Comparison of ENCODE assay signal across 1 cellular context in the genomic region with DNA sequence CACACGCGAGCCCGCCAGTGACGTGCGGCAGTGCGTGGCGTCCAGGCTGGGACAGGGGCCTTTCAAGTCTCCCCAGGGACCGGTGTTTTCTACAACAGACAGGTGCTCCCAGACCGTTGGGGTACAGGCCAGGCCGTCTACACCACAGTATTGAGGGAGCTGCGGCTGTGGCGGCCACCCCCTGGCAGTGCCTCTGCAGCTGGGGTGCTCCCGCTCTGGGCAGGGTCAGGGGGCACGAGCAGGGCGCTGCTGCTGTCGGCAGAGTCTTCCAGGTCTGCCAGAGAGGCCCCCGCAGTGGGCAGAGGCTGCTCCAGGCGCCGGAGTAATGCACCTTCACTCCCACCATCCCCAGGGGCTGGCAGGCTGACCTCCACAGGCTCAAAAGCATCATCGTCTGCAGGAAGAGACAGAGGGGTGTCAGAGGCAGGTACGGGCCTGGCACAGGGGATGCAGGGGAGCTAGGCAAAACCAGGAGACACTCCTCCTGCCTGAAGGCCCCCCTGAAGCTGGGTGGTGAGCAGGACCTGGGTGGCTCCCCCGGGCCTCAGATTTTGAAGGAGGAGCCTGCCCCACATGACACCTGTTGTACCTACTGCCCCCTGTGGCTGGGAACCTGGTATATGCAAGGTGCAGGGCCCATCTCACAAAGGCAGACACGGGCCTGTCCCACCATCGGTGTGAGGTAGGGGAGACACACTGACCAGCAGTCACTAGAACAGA.
TF ChIP-seq lines count a peak whose summit lies in the region.

No MANE protein-coding gene starts in this region.

TF ChIP-seq in GM23338, 12 proteins besides CTCF, POLR2A, EP300 and RAD21 (continued from another document):
- TF ChIP-seq, protein P1, sequence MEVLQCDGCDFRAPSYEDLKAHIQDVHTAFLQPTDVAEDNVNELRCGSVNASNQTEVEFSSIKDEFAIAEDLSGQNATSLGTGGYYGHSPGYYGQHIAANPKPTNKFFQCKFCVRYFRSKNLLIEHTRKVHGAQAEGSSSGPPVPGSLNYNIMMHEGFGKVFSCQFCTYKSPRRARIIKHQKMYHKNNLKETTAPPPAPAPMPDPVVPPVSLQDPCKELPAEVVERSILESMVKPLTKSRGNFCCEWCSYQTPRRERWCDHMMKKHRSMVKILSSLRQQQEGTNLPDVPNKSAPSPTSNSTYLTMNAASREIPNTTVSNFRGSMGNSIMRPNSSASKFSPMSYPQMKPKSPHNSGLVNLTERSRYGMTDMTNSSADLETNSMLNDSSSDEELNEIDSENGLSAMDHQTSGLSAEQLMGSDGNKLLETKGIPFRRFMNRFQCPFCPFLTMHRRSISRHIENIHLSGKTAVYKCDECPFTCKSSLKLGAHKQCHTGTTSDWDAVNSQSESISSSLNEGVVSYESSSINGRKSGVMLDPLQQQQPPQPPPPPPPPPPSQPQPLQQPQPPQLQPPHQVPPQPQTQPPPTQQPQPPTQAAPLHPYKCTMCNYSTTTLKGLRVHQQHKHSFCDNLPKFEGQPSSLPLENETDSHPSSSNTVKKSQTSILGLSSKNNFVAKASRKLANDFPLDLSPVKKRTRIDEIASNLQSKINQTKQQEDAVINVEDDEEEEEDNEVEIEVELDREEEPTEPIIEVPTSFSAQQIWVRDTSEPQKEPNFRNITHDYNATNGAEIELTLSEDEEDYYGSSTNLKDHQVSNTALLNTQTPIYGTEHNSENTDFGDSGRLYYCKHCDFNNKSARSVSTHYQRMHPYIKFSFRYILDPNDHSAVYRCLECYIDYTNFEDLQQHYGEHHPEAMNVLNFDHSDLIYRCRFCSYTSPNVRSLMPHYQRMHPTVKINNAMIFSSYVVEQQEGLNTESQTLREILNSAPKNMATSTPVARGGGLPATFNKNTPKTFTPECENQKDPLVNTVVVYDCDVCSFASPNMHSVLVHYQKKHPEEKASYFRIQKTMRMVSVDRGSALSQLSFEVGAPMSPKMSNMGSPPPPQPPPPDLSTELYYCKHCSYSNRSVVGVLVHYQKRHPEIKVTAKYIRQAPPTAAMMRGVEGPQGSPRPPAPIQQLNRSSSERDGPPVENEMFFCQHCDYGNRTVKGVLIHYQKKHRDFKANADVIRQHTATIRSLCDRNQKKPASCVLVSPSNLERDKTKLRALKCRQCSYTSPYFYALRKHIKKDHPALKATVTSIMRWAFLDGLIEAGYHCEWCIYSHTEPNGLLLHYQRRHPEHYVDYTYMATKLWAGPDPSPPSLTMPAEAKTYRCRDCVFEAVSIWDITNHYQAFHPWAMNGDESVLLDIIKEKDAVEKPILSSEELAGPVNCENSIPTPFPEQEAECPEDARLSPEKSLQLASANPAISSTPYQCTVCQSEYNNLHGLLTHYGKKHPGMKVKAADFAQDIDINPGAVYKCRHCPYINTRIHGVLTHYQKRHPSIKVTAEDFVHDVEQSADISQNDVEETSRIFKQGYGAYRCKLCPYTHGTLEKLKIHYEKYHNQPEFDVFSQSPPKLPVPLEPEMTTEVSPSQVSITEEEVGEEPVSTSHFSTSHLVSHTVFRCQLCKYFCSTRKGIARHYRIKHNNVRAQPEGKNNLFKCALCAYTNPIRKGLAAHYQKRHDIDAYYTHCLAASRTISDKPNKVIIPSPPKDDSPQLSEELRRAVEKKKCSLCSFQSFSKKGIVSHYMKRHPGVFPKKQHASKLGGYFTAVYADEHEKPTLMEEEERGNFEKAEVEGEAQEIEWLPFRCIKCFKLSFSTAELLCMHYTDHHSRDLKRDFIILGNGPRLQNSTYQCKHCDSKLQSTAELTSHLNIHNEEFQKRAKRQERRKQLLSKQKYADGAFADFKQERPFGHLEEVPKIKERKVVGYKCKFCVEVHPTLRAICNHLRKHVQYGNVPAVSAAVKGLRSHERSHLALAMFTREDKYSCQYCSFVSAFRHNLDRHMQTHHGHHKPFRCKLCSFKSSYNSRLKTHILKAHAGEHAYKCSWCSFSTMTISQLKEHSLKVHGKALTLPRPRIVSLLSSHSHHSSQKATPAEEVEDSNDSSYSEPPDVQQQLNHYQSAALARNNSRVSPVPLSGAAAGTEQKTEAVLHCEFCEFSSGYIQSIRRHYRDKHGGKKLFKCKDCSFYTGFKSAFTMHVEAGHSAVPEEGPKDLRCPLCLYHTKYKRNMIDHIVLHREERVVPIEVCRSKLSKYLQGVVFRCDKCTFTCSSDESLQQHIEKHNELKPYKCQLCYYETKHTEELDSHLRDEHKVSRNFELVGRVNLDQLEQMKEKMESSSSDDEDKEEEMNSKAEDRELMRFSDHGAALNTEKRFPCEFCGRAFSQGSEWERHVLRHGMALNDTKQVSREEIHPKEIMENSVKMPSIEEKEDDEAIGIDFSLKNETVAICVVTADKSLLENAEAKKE (CRISPR knock-in tag; IDR thresholded peaks at IDR 0.05), result no peak
